ENCODE assay signal across 2 cellular contexts in the genomic region with DNA sequence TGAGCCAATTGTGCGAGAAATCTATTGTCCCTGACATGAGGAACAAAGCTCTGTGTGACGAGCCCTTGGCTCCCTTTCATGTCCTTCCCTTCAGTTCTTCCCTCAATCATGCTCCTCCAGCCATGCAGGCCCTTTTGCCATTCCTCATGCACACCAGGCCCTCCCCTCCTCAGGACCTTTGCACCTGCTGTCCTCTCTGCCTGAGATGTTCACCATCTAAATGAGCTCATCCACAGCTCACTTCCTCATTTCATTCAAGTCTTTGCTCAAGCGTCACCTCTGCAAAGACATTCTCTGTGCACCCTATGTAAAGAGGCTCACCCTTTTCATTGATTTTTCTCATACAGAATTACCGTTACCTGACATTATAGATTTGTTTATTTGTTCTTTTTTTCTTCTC.
TF ChIP-seq lines count a peak whose summit lies in the region.

No MANE protein-coding gene starts in this region.

TF ChIP-seq in HepG2, 621 proteins besides CTCF, POLR2A, EP300 and RAD21:
- TF ChIP-seq ZNF17 (CRISPR knock-in tag; IDR thresholded peaks at IDR 0.05) (no peak), ZNF337 (CRISPR knock-in tag; IDR thresholded peaks at IDR 0.05; ENCODE audit: borderline replicate concordance, low read depth) (no peak), ZNF496 (CRISPR knock-in tag; IDR thresholded peaks at IDR 0.05; ENCODE audit: insufficient replicate concordance) (no peak), POLR2AphosphoS2 (IDR thresholded peaks at IDR 0.05; ENCODE audit: low read depth, low read length) (no peak), ZFP62 (CRISPR knock-in tag; IDR thresholded peaks at IDR 0.05) (no peak), REL (CRISPR knock-in tag; conservative IDR thresholded peaks at IDR 0.05) (no peak), KAT2B (IDR thresholded peaks at IDR 0.05; ENCODE audit: borderline replicate concordance, low read depth, low read length) (peak; percentile 47; the same call in 1 of the 2 replicates), ZNF674 (CRISPR knock-in tag; IDR thresholded peaks at IDR 0.05; ENCODE audit: low read depth) (no peak), ZFP1 (CRISPR knock-in tag; IDR thresholded peaks at IDR 0.05) (no peak), FOXA3 (CRISPR knock-in tag; IDR thresholded peaks at IDR 0.05) (no peak), GTF3A (CRISPR knock-in tag; conservative IDR thresholded peaks at IDR 0.05) (no peak), ZNF331 (CRISPR knock-in tag; IDR thresholded peaks at IDR 0.05) (no peak), KDM1A (CRISPR knock-in tag; IDR thresholded peaks at IDR 0.05) (peak; percentile 65), SMAD1 (CRISPR knock-in tag; IDR thresholded peaks at IDR 0.05; ENCODE audit: borderline replicate concordance, low read depth) (no peak), ZMYM3 (CRISPR knock-in tag; IDR thresholded peaks at IDR 0.05) (peak; percentile 62), MEF2D (CRISPR knock-in tag; IDR thresholded peaks at IDR 0.05) (no peak), NFE2L2 (IDR thresholded peaks at IDR 0.05; ENCODE audit: low read length) (no peak), ZNF792 (CRISPR knock-in tag; IDR thresholded peaks at IDR 0.05) (no peak)
- TF ChIP-seq, protein P1, sequence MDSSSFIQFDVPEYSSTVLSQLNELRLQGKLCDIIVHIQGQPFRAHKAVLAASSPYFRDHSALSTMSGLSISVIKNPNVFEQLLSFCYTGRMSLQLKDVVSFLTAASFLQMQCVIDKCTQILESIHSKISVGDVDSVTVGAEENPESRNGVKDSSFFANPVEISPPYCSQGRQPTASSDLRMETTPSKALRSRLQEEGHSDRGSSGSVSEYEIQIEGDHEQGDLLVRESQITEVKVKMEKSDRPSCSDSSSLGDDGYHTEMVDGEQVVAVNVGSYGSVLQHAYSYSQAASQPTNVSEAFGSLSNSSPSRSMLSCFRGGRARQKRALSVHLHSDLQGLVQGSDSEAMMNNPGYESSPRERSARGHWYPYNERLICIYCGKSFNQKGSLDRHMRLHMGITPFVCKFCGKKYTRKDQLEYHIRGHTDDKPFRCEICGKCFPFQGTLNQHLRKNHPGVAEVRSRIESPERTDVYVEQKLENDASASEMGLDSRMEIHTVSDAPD (CRISPR knock-in tag; IDR thresholded peaks at IDR 0.05), result no peak
- TF ChIP-seq, protein P2, sequence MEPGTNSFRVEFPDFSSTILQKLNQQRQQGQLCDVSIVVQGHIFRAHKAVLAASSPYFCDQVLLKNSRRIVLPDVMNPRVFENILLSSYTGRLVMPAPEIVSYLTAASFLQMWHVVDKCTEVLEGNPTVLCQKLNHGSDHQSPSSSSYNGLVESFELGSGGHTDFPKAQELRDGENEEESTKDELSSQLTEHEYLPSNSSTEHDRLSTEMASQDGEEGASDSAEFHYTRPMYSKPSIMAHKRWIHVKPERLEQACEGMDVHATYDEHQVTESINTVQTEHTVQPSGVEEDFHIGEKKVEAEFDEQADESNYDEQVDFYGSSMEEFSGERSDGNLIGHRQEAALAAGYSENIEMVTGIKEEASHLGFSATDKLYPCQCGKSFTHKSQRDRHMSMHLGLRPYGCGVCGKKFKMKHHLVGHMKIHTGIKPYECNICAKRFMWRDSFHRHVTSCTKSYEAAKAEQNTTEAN (CRISPR knock-in tag; conservative IDR thresholded peaks at IDR 0.05), result no peak

TF ChIP-seq in K562, 482 proteins besides CTCF, POLR2A, EP300 and RAD21:
- TF ChIP-seq SPI1 (IDR thresholded peaks at IDR 0.05; ENCODE audit: borderline replicate concordance, low read depth, low read length) (peak; percentile 74), NBN (IDR thresholded peaks at IDR 0.05; ENCODE audit: low read depth) (no peak)
